6 cellular contexts compared by ENCODE assay signal in genomic region chr10:35234073-35234472, GRCh38.
"Had no signal": no experiment of that assay in that cellular context is flagged by ENCODE, and none has a peak within 500 bp of the region (broad histone marks: within the 10 kb centered on the region; RNA-seq: fewer than 3 reads in every experiment).

No MANE protein-coding gene starts in this region.

- H3K4me3 ChIP-seq: K562 had no signal

- H3K27ac ChIP-seq: HL-60, KMS-11 had no signal

- DNase-seq: IMR-90, KBM-7, KG1 had no signal
